In the genomic region with DNA sequence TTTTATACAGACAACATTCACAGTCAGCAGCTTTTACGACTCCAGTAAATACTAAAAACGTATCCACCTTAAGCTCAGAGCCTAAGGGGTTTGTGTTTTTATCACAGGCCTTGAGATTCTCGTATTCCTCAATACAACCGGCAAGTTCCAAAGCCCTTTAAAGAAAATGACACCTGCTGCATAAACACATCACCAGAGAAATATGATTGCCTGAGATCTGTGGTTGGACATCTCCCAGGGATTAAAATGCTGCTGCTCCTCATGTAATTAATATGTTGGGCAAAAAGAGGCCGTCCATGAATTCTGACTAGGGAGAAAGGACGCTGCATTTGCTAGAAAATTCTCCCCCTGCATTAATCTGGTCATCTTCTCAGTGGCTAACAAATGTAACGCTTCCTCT, we compare ENCODE assay signal across 26 cellular contexts.
"Had no signal": no experiment of that assay in that cellular context is flagged by ENCODE, and none has a peak within 500 bp of the region (broad histone marks: within the 10 kb centered on the region; RNA-seq: fewer than 3 reads in every experiment).

No MANE protein-coding gene starts in this region.

- H3K27ac Mint-ChIP-seq: mesothelial cell of epicardium; naive thymus-derived CD4-positive, alpha-beta T cell; natural killer cell treated with Interleukin-12 subunit alpha and Interleukin-12 subunit beta and Interleukin-15 and Interleukin-18, amount 100 ng/mL, for 72 hours; progenitor cell of endocrine pancreas; stimulated activated naive B cell treated with anti-CD40 and anti-IgM and Interleukin-4, amounts not matched to agents 10 μg/mL and 1 μg/mL and 100 μg/mL, for 72 hours had no signal

- H3K27ac ChIP-seq: left lung, lower lobe of right lung, ovary, stomach, testis, tibial artery, uterus had no signal

- H3K4me1 Mint-ChIP-seq: naive thymus-derived CD4-positive, alpha-beta T cell; stimulated activated naive B cell treated with anti-CD40 and anti-IgM and Interleukin-4, amounts not matched to agents 10 μg/mL and 1 μg/mL and 100 μg/mL, for 72 hours had no signal

- H3K36me3 Mint-ChIP-seq: naive thymus-derived CD4-positive, alpha-beta T cell; natural killer cell treated with Interleukin-12 subunit alpha and Interleukin-12 subunit beta and Interleukin-15 and Interleukin-18, amount 100 ng/mL, for 72 hours; stimulated activated naive B cell treated with anti-CD40 and anti-IgM and Interleukin-4, amounts not matched to agents 10 μg/mL and 1 μg/mL and 100 μg/mL, for 72 hours had no signal

- H3K4me3 Mint-ChIP-seq: mesothelial cell of epicardium; naive thymus-derived CD4-positive, alpha-beta T cell; natural killer cell treated with Interleukin-12 subunit alpha and Interleukin-12 subunit beta and Interleukin-15 and Interleukin-18, amount 100 ng/mL, for 72 hours; stimulated activated naive B cell treated with anti-CD40 and anti-IgM and Interleukin-4, amounts not matched to agents 10 μg/mL and 1 μg/mL and 100 μg/mL, for 72 hours had no signal

- H3K9me3 Mint-ChIP-seq: mesothelial cell of epicardium had no signal

- H3K27me3 Mint-ChIP-seq: naive thymus-derived CD4-positive, alpha-beta T cell; natural killer cell treated with Interleukin-12 subunit alpha and Interleukin-12 subunit beta and Interleukin-15 and Interleukin-18, amount 100 ng/mL, for 72 hours; progenitor cell of endocrine pancreas; stimulated activated naive B cell treated with anti-CD40 and anti-IgM and Interleukin-4, amounts not matched to agents 10 μg/mL and 1 μg/mL and 100 μg/mL, for 72 hours had no signal

- DNase-seq: head of caudate nucleus; hippocampal formation; left colon; left lung; lower lobe of right lung; mammary epithelial cell; mesenchymal stem cell; naive thymus-derived CD4-positive, alpha-beta T cell; ovary; retina; right cardiac atrium; stimulated activated CD4-positive, alpha-beta T cell treated with anti-CD3 and anti-CD28 coated beads, Interleukin-12 subunit alpha, Interleukin-12 subunit beta, amount 100 ng/mL, for 4 hours; stimulated activated CD4-positive, alpha-beta T cell treated with anti-CD3 and anti-CD28 coated beads, Interleukin-15, amount 100 ng/mL, for 24 hours; stimulated activated CD4-positive, alpha-beta T cell treated with anti-CD3 and anti-CD28 coated beads, Interleukin-2, amount 100 ng/mL, for 24 hours; stimulated activated CD4-positive, alpha-beta T cell treated with anti-CD3 and anti-CD28 coated beads, Interleukin-4, amount 100 ng/mL, for 1 hour; stimulated activated naive B cell treated with anti-CD40 and anti-IgM and Interleukin-4, amounts not matched to agents 10 μg/mL and 1 μg/mL and 100 μg/mL, for 72 hours; stimulated activated naive CD8-positive, alpha-beta T cell treated with anti-CD3 and anti-CD28 coated beads, Interleukin-15, Interleukin-2, amounts not matched to agents 100 U/mL and 50 U/mL, for 24 hours; stomach; testis; tibial artery; trophoblast cell; uterus had no signal

- H3K27me3 ChIP-seq: left lung, ovary, stomach, testis, tibial artery, uterus had no signal

- H3K4me3 ChIP-seq: left lung, lower lobe of right lung, ovary, stomach, testis, tibial artery, uterus had no signal

- H3K4me1 ChIP-seq: left lung, lower lobe of right lung, testis, tibial artery, uterus had no signal

- H3K9me3 ChIP-seq: left lung, lower lobe of right lung, ovary, stomach, testis, tibial artery, uterus had no signal

- H3K36me3 ChIP-seq: left lung, lower lobe of right lung, ovary, uterus had no signal

- ATAC-seq: left lung; lower lobe of right lung; naive thymus-derived CD4-positive, alpha-beta T cell; natural killer cell treated with Interleukin-12 subunit alpha and Interleukin-12 subunit beta and Interleukin-15 and Interleukin-18, amount 100 ng/mL, for 72 hours; right cardiac atrium; sciatic nerve; stimulated activated naive B cell treated with anti-CD40 and anti-IgM and Interleukin-4, amounts not matched to agents 10 μg/mL and 1 μg/mL and 100 μg/mL, for 72 hours; stimulated activated naive CD8-positive, alpha-beta T cell treated with anti-CD3 and anti-CD28 coated beads, Interleukin-15, Interleukin-2, amounts not matched to agents 100 U/mL and 50 U/mL, for 24 hours had no signal
